Comparison of ENCODE assay signal across 8 cellular contexts in genomic region chr19:46660008-46660517, GRCh38. TPM values are rescaled to one million over a fixed set of nuclear protein-coding genes. Genes with fewer than 3 reads are reported as not detected.
A peak's percentile ranks its signal among the peaks of the same experiment; 100 is the strongest.
DNase-seq lines count a peak whose midpoint lies in the region; ATAC-seq and TF ChIP-seq lines count a peak whose summit lies in the region.

No MANE protein-coding gene starts in this region.

- peak; percentile 53 for DNase-seq in AG08396 (ENCODE audit: low spot score)
- DNase-seq in HFF-Myc (ENCODE audit: extremely low read depth, low read depth): no peak
- DNase-seq in mammary epithelial cell: no peak
- DNase-seq in mucosa of gallbladder (ENCODE audit: low spot score): peak; percentile 18
- peak; percentile 59 to 66 for DNase-seq in uterus
- DNase-seq in stimulated activated CD4-positive, alpha-beta T cell treated with anti-CD3 and anti-CD28 coated beads, Interleukin-2, amount 100 ng/mL, for 24 hours: no peak

- BruUV-seq in mammary epithelial cell (replicated peaks; lab: Mats Ljungman, UMichigan): no TSS peak

- WGBS in mammary epithelial cell (ENCODE audit: low coverage, missing lambda C conversion rate): 15% methylated on average over 12 of the region's 14 CpGs

- CTCF ChIA-PET in mammary epithelial cell (lab: Charles Lee; ENCODE audit: low non-redundant PET): no interaction called here

- H3K4me2 ChIP-seq in mammary epithelial cell (ENCODE audit: insufficient read depth, low read depth, low read length): peak overlapping the region; percentile 92

- H3K27me3 ChIP-seq in mammary epithelial cell (ENCODE audit: insufficient read depth, low read length) (no peaks in the 10 kb centered on the region), uterus (no peaks in the 10 kb centered on the region)

- H2AFZ ChIP-seq in mammary epithelial cell (ENCODE audit: low read depth, low read length): peak overlapping the region; percentile 55

- dilution Hi-C loops in mammary epithelial cell (cut with HindIII; ENCODE audit: low sequenced_read_pairs): loop anchor here (5.0 kb wide), 1 partner anchor 33 kb away; the partner anchor contains the start of gene PTGIR

- no peaks in the 10 kb centered on the region for H3K36me3 ChIP-seq in mammary epithelial cell (ENCODE audit: insufficient read depth, low read length)
- H3K36me3 ChIP-seq in uterus: no peaks in the 10 kb centered on the region

- H3K79me2 ChIP-seq in mammary epithelial cell (ENCODE audit: insufficient read depth, low read length): no peaks in the 10 kb centered on the region

- no peak for TF ChIP-seq CTCF in HFF-Myc (IDR thresholded peaks at IDR 0.05; ENCODE audit: low read depth, low read length, missing control alignments)
- no peak for TF ChIP-seq CTCF in mammary epithelial cell (conservative IDR thresholded peaks at IDR 0.05 in 1 of 2, IDR thresholded peaks at IDR 0.05 in 1 of 2; ENCODE audit: extremely low read depth in 1 of 2, insufficient read depth in 1 of 2, low read depth in 1 of 2, low read length in 2 of 2)
- no peak for TF ChIP-seq CTCF in uterus (IDR thresholded peaks at IDR 0.05)

- peaks cover 9% of the 10 kb centered on the region for H3K4me1 ChIP-seq in mammary epithelial cell (ENCODE audit: insufficient read depth, low read length)
- H3K4me1 ChIP-seq in uterus: no peaks in the 10 kb centered on the region

- H3K4me3 ChIP-seq in HFF-Myc (replicated peaks; ENCODE audit: low read depth, low read length) (peak overlapping the region; percentile 63), mammary epithelial cell (replicated peaks in 1 of 3; ENCODE audit: insufficient read depth in 1 of 3, low read depth in 2 of 3, low read length in 3 of 3) (no peak overlapping the region), uterus (peak overlapping the region; percentile 63 to 93)

- TF ChIP-seq POLR2A in uterus (IDR thresholded peaks at IDR 0.05): no peak

- no peaks in the 10 kb centered on the region for H3K9me3 ChIP-seq in mammary epithelial cell (replicated peaks; ENCODE audit: insufficient read depth, low read length)
- H3K9me3 ChIP-seq in uterus: no peaks in the 10 kb centered on the region

- intact Hi-C loops in mammary epithelial cell (cut with micrococcal nuclease) (loop anchor here (10.0 kb wide), 1 partner anchor 255 kb away; no protein-coding TSS in a partner anchor), uterus (cut with DNase I; ENCODE audit: low total_unique reads) (no loop called here)

- in situ Hi-C loops in mammary epithelial cell (cut with MboI; ENCODE audit: low sequenced_read_pairs in 2 of 2): loop anchor here in 1 of 2 donors (5.0 kb wide), 1 partner anchor 48 kb away; no protein-coding TSS in a partner anchor

- H4K20me1 ChIP-seq in mammary epithelial cell (ENCODE audit: insufficient read depth, low read length): no peaks in the 10 kb centered on the region

- ATAC-seq in HG03108 (IDR thresholded peaks at IDR 0.05; ENCODE audit: unreplicated experiment) (no peak), HG03095 (IDR thresholded peaks at IDR 0.05; ENCODE audit: unreplicated experiment) (no peak)

- no peak overlapping the region for H3K27ac ChIP-seq in mammary epithelial cell (ENCODE audit: insufficient read depth, low read depth, low read length)
- peak overlapping the region; percentile 92 for H3K27ac ChIP-seq in uterus

- H3K9ac ChIP-seq in mammary epithelial cell (ENCODE audit: insufficient read depth, low read length): no peak overlapping the region

RNA-seq across cellular contexts. Expression of gene DACT3, which starts 0.9 kb away (rescaled TPM):
- total RNA-seq in mammary epithelial cell: under 1 TPM; 0.31 to 0.33 TPM
- polyA plus RNA-seq in mammary epithelial cell: 0.07 TPM
- polyA minus RNA-seq in mammary epithelial cell: not detected
- total RNA-seq in mucosa of gallbladder: 31.0 TPM
- total RNA-seq in uterus: 10 to 100 TPM in 3 of 4 donors, under 1 TPM in 1; 0.29 to 90.1 (median 30.3) TPM

RNA-seq across cellular contexts. Expression of gene GNG8, which starts 24.1 kb away (rescaled TPM):
- total RNA-seq in mammary epithelial cell: not detected
- not detected for polyA plus RNA-seq in mammary epithelial cell
- not detected for polyA minus RNA-seq in mammary epithelial cell
- total RNA-seq in mucosa of gallbladder: not detected
- total RNA-seq in uterus: not detected

RNA-seq across cellular contexts. Expression of gene PTGIR, which starts 35.2 kb away (rescaled TPM):
- under 1 TPM in 1 of 2 donors, not detected in 1; under 0.01 TPM for total RNA-seq in mammary epithelial cell
- not detected for polyA plus RNA-seq in mammary epithelial cell
- polyA minus RNA-seq in mammary epithelial cell: not detected
- 1.7 TPM for total RNA-seq in mucosa of gallbladder
- total RNA-seq in uterus: 1 to 10 TPM in 2 of 4 donors, under 1 TPM in 2; 0.51 to 6.1 (median 3.5) TPM

RNA-seq across cellular contexts. Expression of gene PRKD2, which starts 56.9 kb away (rescaled TPM):
- total RNA-seq in mammary epithelial cell (10 to 100 TPM; 20.2 to 55.5 TPM), mucosa of gallbladder (61.5 TPM), uterus (10 to 100 TPM; 30.8 to 85.7 (median 41.7) TPM)
- polyA plus RNA-seq in mammary epithelial cell: 23.9 TPM
- polyA minus RNA-seq in mammary epithelial cell: 21.0 TPM

RNA-seq across cellular contexts. Expression of gene CALM3, which starts 58.9 kb away (rescaled TPM):
- total RNA-seq in mammary epithelial cell (100 to 1,000 TPM in 1 of 2 donors, 10 to 100 TPM in 1; 97.4 to 206 TPM), mucosa of gallbladder (325 TPM), uterus (100 to 1,000 TPM in 3 of 4 donors, 10 to 100 TPM in 1; 83.8 to 225 (median 157) TPM)
- polyA plus RNA-seq in mammary epithelial cell: 426 TPM
- 248 TPM for polyA minus RNA-seq in mammary epithelial cell

Comparison
In these comparisons a context has a peak if more than half of its experiments do, and no peak if none do; other contexts are left out.
1. DNase-seq: peak in AG08396 (single experiment), mucosa of gallbladder (single experiment) and uterus (2 of 2); none in HFF-Myc (single experiment), mammary epithelial cell (single experiment) and stimulated activated CD4-positive, alpha-beta T cell treated with anti-CD3 and anti-CD28 coated beads, Interleukin-2, amount 100 ng/mL, for 24 hours (0 of 2).
2. H3K4me3 ChIP-seq: peak in HFF-Myc (single experiment) and uterus (2 of 2); none in mammary epithelial cell (0 of 3).